Comparison of ENCODE assay signal across 8 cellular contexts in genomic region chr7:102671311-102671959, GRCh38. TPM values are rescaled to one million over a fixed set of nuclear protein-coding genes. Genes with fewer than 3 reads are reported as not detected.
DNase-seq lines count a peak whose midpoint lies in the region; ATAC-seq, FAIRE-seq and TF ChIP-seq lines count a peak whose summit lies in the region.
"Not testable (repeated sequence)": the region's sequence is repeated elsewhere in the genome, so short reads cannot be mapped to it uniquely, and the experiment has no call there.

POLR2J2 (minus strand) TSS chr7:102671663; CDS start chr7:102671601, 62 bp downstream.

- peak within 1 kb of the TSS; percentile 91 for H3K4me3 Mint-ChIP-seq in activated CD4-positive, alpha-beta T cell treated with anti-CD3 and anti-CD28 coated beads, Interleukin-2, amount 10 ng/mL, durations not matched to agents 7 days and 5 days
- H3K4me3 Mint-ChIP-seq in stimulated activated naive CD8-positive, alpha-beta T cell treated with anti-CD3 and anti-CD28 coated beads, Interleukin-15, amount 100 ng/mL, for 72 hours: peak within 1 kb of the TSS; percentile 29 to 77

- not testable (repeated sequence) for H3K36me3 Mint-ChIP-seq in activated CD4-positive, alpha-beta T cell treated with anti-CD3 and anti-CD28 coated beads, Interleukin-2, amount 10 ng/mL, durations not matched to agents 7 days and 5 days (ENCODE audit: low read depth)

- not testable (repeated sequence) for H3K9me3 Mint-ChIP-seq in activated CD4-positive, alpha-beta T cell treated with anti-CD3 and anti-CD28 coated beads, Interleukin-2, amount 10 ng/mL, durations not matched to agents 7 days and 5 days; stimulated activated naive CD8-positive, alpha-beta T cell treated with anti-CD3 and anti-CD28 coated beads, Interleukin-15, amount 100 ng/mL, for 72 hours

- dilution Hi-C loops in endothelial cell of umbilical vein (cut with MboI; ENCODE audit: extremely low pct_ligation_motif_present, low sequenced_read_pairs): not testable (repeated sequence)

- H3K4me2 ChIP-seq in endothelial cell of umbilical vein (ENCODE audit: insufficient read depth, low read length): not testable (repeated sequence)

- FAIRE-seq in D721Med (lab: Jason Lieb, UNC); endothelial cell of umbilical vein (lab: Jason Lieb, UNC): not testable (repeated sequence)

- POLR2A ChIA-PET in activated CD4-positive, alpha-beta T cell treated with anti-CD3 and anti-CD28 coated beads, Interleukin-2, amount 10 ng/mL, durations not matched to agents 7 days and 5 days (lab: Charles Lee); endothelial cell of umbilical vein (lab: Charles Lee): not testable (repeated sequence)

- H3K27me3 Mint-ChIP-seq in activated CD4-positive, alpha-beta T cell treated with anti-CD3 and anti-CD28 coated beads, Interleukin-2, amount 10 ng/mL, durations not matched to agents 7 days and 5 days; stimulated activated naive CD8-positive, alpha-beta T cell treated with anti-CD3 and anti-CD28 coated beads, Interleukin-15, amount 100 ng/mL, for 72 hours: not testable (repeated sequence)

- not testable (repeated sequence) for H2AFZ ChIP-seq in endothelial cell of umbilical vein (ENCODE audit: low read depth, low read length)

- not testable (repeated sequence) for H3K9me1 ChIP-seq in endothelial cell of umbilical vein (replicated peaks; ENCODE audit: control insufficient read depth, extremely low read depth, insufficient read depth, low read length)

- peak within 1 kb of the TSS in 1 of 3 experiments; percentile 47 for H3K4me3 ChIP-seq in endothelial cell of umbilical vein (replicated peaks in 1 of 3; ENCODE audit: insufficient read depth in 1 of 3, low read depth in 1 of 3, low read length in 3 of 3)
- peak within 1 kb of the TSS; percentile 21 for H3K4me3 ChIP-seq in lung

- ATAC-seq in GM19351 (IDR thresholded peaks at IDR 0.05; ENCODE audit: unreplicated experiment) (peak; percentile 60), HG02870 (IDR thresholded peaks at IDR 0.05; ENCODE audit: unreplicated experiment) (peak; percentile 40), lung (ENCODE audit: insufficient read depth, low FRiP score) (peak; percentile 81)
- ATAC-seq in stimulated activated naive CD8-positive, alpha-beta T cell treated with anti-CD3 and anti-CD28 coated beads, Interleukin-15, amount 100 ng/mL, for 72 hours: peak; percentile 90

- H3K79me2 ChIP-seq in endothelial cell of umbilical vein (ENCODE audit: control insufficient read depth, insufficient read depth, low read length): not testable (repeated sequence)

- intact Hi-C loops in endothelial cell of umbilical vein (cut with micrococcal nuclease): not testable (repeated sequence)

- TF ChIP-seq POLR2A in endothelial cell of umbilical vein (IDR thresholded peaks at IDR 0.05; ENCODE audit: low read depth, low read length): not testable (repeated sequence)

- CTCF ChIA-PET in activated CD4-positive, alpha-beta T cell treated with anti-CD3 and anti-CD28 coated beads, Interleukin-2, amount 10 ng/mL, durations not matched to agents 7 days and 5 days (lab: Charles Lee); endothelial cell of umbilical vein (lab: Charles Lee): not testable (repeated sequence)

- H3K27ac ChIP-seq in endothelial cell of umbilical vein (ENCODE audit: insufficient read depth, low read depth, low read length); lung (ENCODE audit: low read depth in 1 of 2, low read length in 1 of 2): not testable (repeated sequence)

- not testable (repeated sequence) for H3K27me3 ChIP-seq in endothelial cell of umbilical vein (ENCODE audit: control insufficient read depth in 2 of 2, insufficient read depth in 2 of 2, low read length in 2 of 2); lung (ENCODE audit: control insufficient read depth, insufficient read depth)

- H3K4me1 ChIP-seq in endothelial cell of umbilical vein (ENCODE audit: control insufficient read depth, extremely low read depth, insufficient read depth, low read length); lung (ENCODE audit: control insufficient read depth in 2 of 2, insufficient read depth in 2 of 2, low read length in 2 of 2): not testable (repeated sequence)

- H3K36me3 ChIP-seq in endothelial cell of umbilical vein (ENCODE audit: control insufficient read depth in 2 of 2, extremely low read depth in 1 of 2, insufficient read depth in 2 of 2, low read length in 2 of 2); lung (ENCODE audit: control insufficient read depth in 2 of 2, insufficient read depth in 2 of 2, low read length in 2 of 2): not testable (repeated sequence)

- 0% methylated on average over 7 to 43 of the region's 56 CpGs for WGBS in lung, 2 donors

- H3K27ac Mint-ChIP-seq in activated CD4-positive, alpha-beta T cell treated with anti-CD3 and anti-CD28 coated beads, Interleukin-2, amount 10 ng/mL, durations not matched to agents 7 days and 5 days: peak within 1 kb of the TSS; percentile 93
- peak within 1 kb of the TSS; percentile 25 to 63 for H3K27ac Mint-ChIP-seq in stimulated activated naive CD8-positive, alpha-beta T cell treated with anti-CD3 and anti-CD28 coated beads, Interleukin-15, amount 100 ng/mL, for 72 hours

- not testable (repeated sequence) for H4K20me1 ChIP-seq in endothelial cell of umbilical vein (replicated peaks; ENCODE audit: control insufficient read depth, extremely low read depth, insufficient read depth, low read length)

- TSS peak; percentile 80 for BruUV-seq in endothelial cell of umbilical vein (replicated peaks; lab: Mats Ljungman, UMichigan)

- H3K4me1 Mint-ChIP-seq in activated CD4-positive, alpha-beta T cell treated with anti-CD3 and anti-CD28 coated beads, Interleukin-2, amount 10 ng/mL, durations not matched to agents 7 days and 5 days; stimulated activated naive CD8-positive, alpha-beta T cell treated with anti-CD3 and anti-CD28 coated beads, Interleukin-15, amount 100 ng/mL, for 72 hours: not testable (repeated sequence)

- H3K9ac ChIP-seq in endothelial cell of umbilical vein (replicated peaks; ENCODE audit: extremely low read depth, insufficient read depth, low read length): not testable (repeated sequence)

- peak; percentile 19 for TF ChIP-seq CTCF in D721Med (IDR thresholded peaks at IDR 0.05; ENCODE audit: insufficient read depth, missing control alignments)
- peak in 1 of 2 donors; percentile 6 for TF ChIP-seq CTCF in endothelial cell of umbilical vein (IDR thresholded peaks at IDR 0.05; ENCODE audit: extremely low read depth in 1 of 2, insufficient read depth in 1 of 2, low read depth in 1 of 2, low read length in 2 of 2)
- not testable (repeated sequence) for TF ChIP-seq CTCF in lung (IDR thresholded peaks at IDR 0.05; ENCODE audit: control extremely low read depth, extremely low read depth)

- not testable (repeated sequence) for DNase-seq in D721Med (ENCODE audit: insufficient read length, low spot score)
- DNase-seq in HuH-7.5 (ENCODE audit: low spot score) (peak; percentile 93), endothelial cell of umbilical vein (ENCODE audit: low read depth, low spot score) (peak; percentile 69), lung (ENCODE audit: low spot score) (peak; percentile 81)
- DNase-seq in activated CD4-positive, alpha-beta T cell treated with anti-CD3 and anti-CD28 coated beads, Interleukin-2, amount 10 ng/mL, durations not matched to agents 7 days and 5 days: peak; percentile 99
- DNase-seq in stimulated activated naive CD8-positive, alpha-beta T cell treated with anti-CD3 and anti-CD28 coated beads, Interleukin-15, amount 100 ng/mL, for 72 hours: peak; percentile 36 to 93

- H3K9me3 ChIP-seq in endothelial cell of umbilical vein (replicated peaks; ENCODE audit: control insufficient read depth, insufficient read depth, low read length); lung (ENCODE audit: control insufficient read depth in 2 of 2, insufficient read depth in 1 of 2, low read length in 1 of 2): not testable (repeated sequence)

RNA-seq across cellular contexts. Expression of gene POLR2J2, which starts in this region (rescaled TPM):
- 10 to 100 TPM; 36.6 to 37.4 TPM for total RNA-seq in activated CD4-positive, alpha-beta T cell treated with anti-CD3 and anti-CD28 coated beads, Interleukin-2, amount 10 ng/mL, durations not matched to agents 7 days and 5 days
- total RNA-seq in endothelial cell of umbilical vein (19.2 and 21.3 TPM in 2 replicates), lung (1 to 10 TPM; 6.9 to 9.9 TPM)
- polyA plus RNA-seq in endothelial cell of umbilical vein (1.3 and 1.7 TPM in 2 replicates), lung (1 to 10 TPM; 1.3 to 6.3 TPM)
- polyA plus RNA-seq in endothelial cell of umbilical vein (2011; cell fraction: cytosol; rRNA removed): 0.19 and 0.32 TPM in 2 replicates
- polyA plus RNA-seq in endothelial cell of umbilical vein (2011; cell fraction: nucleus; rRNA removed): 10.5 and 14.3 TPM in 2 replicates
- 0.15 and 2.2 TPM in 2 replicates for polyA plus RNA-seq in endothelial cell of umbilical vein (2012)
- 5.5 and 12.1 TPM in 2 replicates for polyA minus RNA-seq in endothelial cell of umbilical vein
- not detected for polyA minus RNA-seq in endothelial cell of umbilical vein (2011; cell fraction: cytosol; rRNA and poly(A)+ RNA removed)
- polyA minus RNA-seq in endothelial cell of umbilical vein (2011; cell fraction: nucleus; rRNA and poly(A)+ RNA removed): 15.7 and 17.4 TPM in 2 replicates

Comparison
In these comparisons a context has a peak if more than half of its experiments do, and no peak if none do; other contexts are left out.
1. ATAC-seq: peak in every context shown above with its lines; median percentile 90 in stimulated activated naive CD8-positive, alpha-beta T cell treated with anti-CD3 and anti-CD28 coated beads, Interleukin-15, amount 100 ng/mL, for 72 hours; 81 in lung; 60 in GM19351; 40 in HG02870.